1 cellular context compared by ENCODE assay signal in genomic region chr9:36399980-36400331, GRCh38.
TF ChIP-seq lines count a peak whose summit lies in the region.

Gene RNF38 (minus strand): TSS chr9:36400269. CDS start chr9:36400108, 161 bp downstream.

TF ChIP-seq in HepG2, 621 proteins besides CTCF, POLR2A, EP300 and RAD21 (continued from another document and continues in another):
- no peak for TF ChIP-seq ZBTB46 (CRISPR knock-in tag; IDR thresholded peaks at IDR 0.05; ENCODE audit: borderline replicate concordance)
- TF ChIP-seq ATF2 (CRISPR knock-in tag; IDR thresholded peaks at IDR 0.05) = peak; percentile 63; the same call in 1 of the 2 replicates
- TF ChIP-seq, protein P1, sequence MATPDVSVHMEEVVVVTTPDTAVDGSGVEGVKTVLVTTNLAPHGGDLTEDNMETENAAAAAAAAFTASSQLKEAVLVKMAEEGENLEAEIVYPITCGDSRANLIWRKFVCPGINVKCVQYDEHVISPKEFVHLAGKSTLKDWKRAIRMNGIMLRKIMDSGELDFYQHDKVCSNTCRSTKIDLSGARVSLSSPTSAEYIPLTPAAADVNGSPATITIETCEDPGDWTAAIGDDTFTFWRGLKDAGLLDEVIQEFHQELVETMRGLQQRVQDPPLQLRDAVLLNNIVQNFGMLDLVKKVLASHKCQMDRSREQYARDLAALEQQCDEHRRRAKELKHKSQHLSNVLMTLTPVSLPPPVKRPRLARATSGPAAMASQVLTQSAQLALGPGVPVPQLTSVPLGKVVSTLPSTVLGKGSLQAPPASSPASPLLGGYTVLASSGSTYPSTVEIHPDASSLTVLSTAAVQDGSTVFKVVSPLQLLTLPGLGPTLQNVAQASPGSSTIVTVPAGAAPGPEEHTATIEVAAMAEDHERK (CRISPR knock-in tag; IDR thresholded peaks at IDR 0.05; ENCODE audit: low read depth) = no peak
- peak; percentile 42 for TF ChIP-seq GATAD2A (CRISPR knock-in tag; IDR thresholded peaks at IDR 0.05)
- no peak for TF ChIP-seq NFYC (CRISPR knock-in tag; IDR thresholded peaks at IDR 0.05)
- TF ChIP-seq, protein P2, sequence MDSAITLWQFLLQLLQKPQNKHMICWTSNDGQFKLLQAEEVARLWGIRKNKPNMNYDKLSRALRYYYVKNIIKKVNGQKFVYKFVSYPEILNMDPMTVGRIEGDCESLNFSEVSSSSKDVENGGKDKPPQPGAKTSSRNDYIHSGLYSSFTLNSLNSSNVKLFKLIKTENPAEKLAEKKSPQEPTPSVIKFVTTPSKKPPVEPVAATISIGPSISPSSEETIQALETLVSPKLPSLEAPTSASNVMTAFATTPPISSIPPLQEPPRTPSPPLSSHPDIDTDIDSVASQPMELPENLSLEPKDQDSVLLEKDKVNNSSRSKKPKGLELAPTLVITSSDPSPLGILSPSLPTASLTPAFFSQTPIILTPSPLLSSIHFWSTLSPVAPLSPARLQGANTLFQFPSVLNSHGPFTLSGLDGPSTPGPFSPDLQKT (CRISPR knock-in tag; IDR thresholded peaks at IDR 0.05; ENCODE audit: borderline replicate concordance) = no peak
- no peak for TF ChIP-seq NFYB (CRISPR knock-in tag; IDR thresholded peaks at IDR 0.05)
- TF ChIP-seq ZNF33A (CRISPR knock-in tag; IDR thresholded peaks at IDR 0.05; ENCODE audit: borderline replicate concordance) = no peak
- 0 out of 2 replicates have a peak, but pooled peaks have one; percentile 10 for TF ChIP-seq TBX2 (CRISPR knock-in tag; IDR thresholded peaks at IDR 0.05; ENCODE audit: borderline replicate concordance)
- TF ChIP-seq, protein P3, sequence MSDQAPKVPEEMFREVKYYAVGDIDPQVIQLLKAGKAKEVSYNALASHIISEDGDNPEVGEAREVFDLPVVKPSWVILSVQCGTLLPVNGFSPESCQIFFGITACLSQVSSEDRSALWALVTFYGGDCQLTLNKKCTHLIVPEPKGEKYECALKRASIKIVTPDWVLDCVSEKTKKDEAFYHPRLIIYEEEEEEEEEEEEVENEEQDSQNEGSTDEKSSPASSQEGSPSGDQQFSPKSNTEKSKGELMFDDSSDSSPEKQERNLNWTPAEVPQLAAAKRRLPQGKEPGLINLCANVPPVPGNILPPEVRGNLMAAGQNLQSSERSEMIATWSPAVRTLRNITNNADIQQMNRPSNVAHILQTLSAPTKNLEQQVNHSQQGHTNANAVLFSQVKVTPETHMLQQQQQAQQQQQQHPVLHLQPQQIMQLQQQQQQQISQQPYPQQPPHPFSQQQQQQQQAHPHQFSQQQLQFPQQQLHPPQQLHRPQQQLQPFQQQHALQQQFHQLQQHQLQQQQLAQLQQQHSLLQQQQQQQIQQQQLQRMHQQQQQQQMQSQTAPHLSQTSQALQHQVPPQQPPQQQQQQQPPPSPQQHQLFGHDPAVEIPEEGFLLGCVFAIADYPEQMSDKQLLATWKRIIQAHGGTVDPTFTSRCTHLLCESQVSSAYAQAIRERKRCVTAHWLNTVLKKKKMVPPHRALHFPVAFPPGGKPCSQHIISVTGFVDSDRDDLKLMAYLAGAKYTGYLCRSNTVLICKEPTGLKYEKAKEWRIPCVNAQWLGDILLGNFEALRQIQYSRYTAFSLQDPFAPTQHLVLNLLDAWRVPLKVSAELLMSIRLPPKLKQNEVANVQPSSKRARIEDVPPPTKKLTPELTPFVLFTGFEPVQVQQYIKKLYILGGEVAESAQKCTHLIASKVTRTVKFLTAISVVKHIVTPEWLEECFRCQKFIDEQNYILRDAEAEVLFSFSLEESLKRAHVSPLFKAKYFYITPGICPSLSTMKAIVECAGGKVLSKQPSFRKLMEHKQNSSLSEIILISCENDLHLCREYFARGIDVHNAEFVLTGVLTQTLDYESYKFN (CRISPR knock-in tag; conservative IDR thresholded peaks at IDR 0.05) = no peak
- no peak for TF ChIP-seq LCORL (IDR thresholded peaks at IDR 0.05)
- no peak for TF ChIP-seq LCORL (CRISPR knock-in tag; IDR thresholded peaks at IDR 0.05)
- TF ChIP-seq HIVEP1 (CRISPR knock-in tag; IDR thresholded peaks at IDR 0.05) = peak; percentile 54; the same call in 1 of the 2 replicates
- TF ChIP-seq CREB1 (IDR thresholded peaks at IDR 0.05) = 0 out of 2 replicates have a peak, but pooled peaks have one; percentile 43
- peak; percentile 91 for TF ChIP-seq CREB1 (CRISPR knock-in tag; IDR thresholded peaks at IDR 0.05)
- 0 out of 2 replicates have a peak, but pooled peaks have one; percentile 16 for TF ChIP-seq ZNF614 (CRISPR knock-in tag; IDR thresholded peaks at IDR 0.05; ENCODE audit: borderline replicate concordance)
- peak; percentile 67 for TF ChIP-seq CREM (IDR thresholded peaks at IDR 0.05)
- TF ChIP-seq CREM (CRISPR knock-in tag; IDR thresholded peaks at IDR 0.05) = 0 out of 2 replicates have a peak, but pooled peaks have one; percentile 28
- TF ChIP-seq KAT7 (CRISPR knock-in tag; IDR thresholded peaks at IDR 0.05; ENCODE audit: borderline replicate concordance) = 0 out of 2 replicates have a peak, but pooled peaks have one; percentile 21
- TF ChIP-seq ZNF280D (CRISPR knock-in tag; IDR thresholded peaks at IDR 0.05) = 0 out of 2 replicates have a peak, but pooled peaks have one; percentile 52
- no peak for TF ChIP-seq ZBTB33 (CRISPR knock-in tag; IDR thresholded peaks at IDR 0.05)
- 0 out of 2 replicates have a peak, but pooled peaks have one; percentile 34 for TF ChIP-seq ZNF335 (CRISPR knock-in tag; IDR thresholded peaks at IDR 0.05)
- TF ChIP-seq ETV5 (CRISPR knock-in tag; IDR thresholded peaks at IDR 0.05; ENCODE audit: borderline replicate concordance) = no peak
- TF ChIP-seq MTF2 (CRISPR knock-in tag; IDR thresholded peaks at IDR 0.05; ENCODE audit: borderline replicate concordance) = 0 out of 2 replicates have a peak, but pooled peaks have one; percentile 9
- TF ChIP-seq, protein P4, sequence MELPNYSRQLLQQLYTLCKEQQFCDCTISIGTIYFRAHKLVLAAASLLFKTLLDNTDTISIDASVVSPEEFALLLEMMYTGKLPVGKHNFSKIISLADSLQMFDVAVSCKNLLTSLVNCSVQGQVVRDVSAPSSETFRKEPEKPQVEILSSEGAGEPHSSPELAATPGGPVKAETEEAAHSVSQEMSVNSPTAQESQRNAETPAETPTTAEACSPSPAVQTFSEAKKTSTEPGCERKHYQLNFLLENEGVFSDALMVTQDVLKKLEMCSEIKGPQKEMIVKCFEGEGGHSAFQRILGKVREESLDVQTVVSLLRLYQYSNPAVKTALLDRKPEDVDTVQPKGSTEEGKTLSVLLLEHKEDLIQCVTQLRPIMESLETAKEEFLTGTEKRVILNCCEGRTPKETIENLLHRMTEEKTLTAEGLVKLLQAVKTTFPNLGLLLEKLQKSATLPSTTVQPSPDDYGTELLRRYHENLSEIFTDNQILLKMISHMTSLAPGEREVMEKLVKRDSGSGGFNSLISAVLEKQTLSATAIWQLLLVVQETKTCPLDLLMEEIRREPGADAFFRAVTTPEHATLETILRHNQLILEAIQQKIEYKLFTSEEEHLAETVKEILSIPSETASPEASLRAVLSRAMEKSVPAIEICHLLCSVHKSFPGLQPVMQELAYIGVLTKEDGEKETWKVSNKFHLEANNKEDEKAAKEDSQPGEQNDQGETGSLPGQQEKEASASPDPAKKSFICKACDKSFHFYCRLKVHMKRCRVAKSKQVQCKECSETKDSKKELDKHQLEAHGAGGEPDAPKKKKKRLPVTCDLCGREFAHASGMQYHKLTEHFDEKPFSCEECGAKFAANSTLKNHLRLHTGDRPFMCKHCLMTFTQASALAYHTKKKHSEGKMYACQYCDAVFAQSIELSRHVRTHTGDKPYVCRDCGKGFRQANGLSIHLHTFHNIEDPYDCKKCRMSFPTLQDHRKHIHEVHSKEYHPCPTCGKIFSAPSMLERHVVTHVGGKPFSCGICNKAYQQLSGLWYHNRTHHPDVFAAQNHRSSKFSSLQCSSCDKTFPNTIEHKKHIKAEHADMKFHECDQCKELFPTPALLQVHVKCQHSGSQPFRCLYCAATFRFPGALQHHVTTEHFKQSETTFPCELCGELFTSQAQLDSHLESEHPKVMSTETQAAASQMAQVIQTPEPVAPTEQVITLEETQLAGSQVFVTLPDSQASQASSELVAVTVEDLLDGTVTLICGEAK (IDR thresholded peaks at IDR 0.05) = no peak
- TF ChIP-seq, protein P4 (CRISPR knock-in tag; IDR thresholded peaks at IDR 0.05) = 0 out of 2 replicates have a peak, but pooled peaks have one; percentile 54
- TF ChIP-seq KDM1A (CRISPR knock-in tag; IDR thresholded peaks at IDR 0.05) = no peak
- TF ChIP-seq PAWR (CRISPR knock-in tag; IDR thresholded peaks at IDR 0.05; ENCODE audit: borderline replicate concordance) = no peak
- TF ChIP-seq HOXA7 (CRISPR knock-in tag; IDR thresholded peaks at IDR 0.05) = no peak
- peak; percentile 72; the same call in 1 of the 2 replicates for TF ChIP-seq ELF3 (CRISPR knock-in tag; IDR thresholded peaks at IDR 0.05)
- no peak for TF ChIP-seq FOXO1 (CRISPR knock-in tag; IDR thresholded peaks at IDR 0.05)
- TF ChIP-seq MED8 (CRISPR knock-in tag; IDR thresholded peaks at IDR 0.05; ENCODE audit: insufficient replicate concordance) = no peak
